Comparison of ENCODE assay signal across 28 cellular contexts in the genomic region with DNA sequence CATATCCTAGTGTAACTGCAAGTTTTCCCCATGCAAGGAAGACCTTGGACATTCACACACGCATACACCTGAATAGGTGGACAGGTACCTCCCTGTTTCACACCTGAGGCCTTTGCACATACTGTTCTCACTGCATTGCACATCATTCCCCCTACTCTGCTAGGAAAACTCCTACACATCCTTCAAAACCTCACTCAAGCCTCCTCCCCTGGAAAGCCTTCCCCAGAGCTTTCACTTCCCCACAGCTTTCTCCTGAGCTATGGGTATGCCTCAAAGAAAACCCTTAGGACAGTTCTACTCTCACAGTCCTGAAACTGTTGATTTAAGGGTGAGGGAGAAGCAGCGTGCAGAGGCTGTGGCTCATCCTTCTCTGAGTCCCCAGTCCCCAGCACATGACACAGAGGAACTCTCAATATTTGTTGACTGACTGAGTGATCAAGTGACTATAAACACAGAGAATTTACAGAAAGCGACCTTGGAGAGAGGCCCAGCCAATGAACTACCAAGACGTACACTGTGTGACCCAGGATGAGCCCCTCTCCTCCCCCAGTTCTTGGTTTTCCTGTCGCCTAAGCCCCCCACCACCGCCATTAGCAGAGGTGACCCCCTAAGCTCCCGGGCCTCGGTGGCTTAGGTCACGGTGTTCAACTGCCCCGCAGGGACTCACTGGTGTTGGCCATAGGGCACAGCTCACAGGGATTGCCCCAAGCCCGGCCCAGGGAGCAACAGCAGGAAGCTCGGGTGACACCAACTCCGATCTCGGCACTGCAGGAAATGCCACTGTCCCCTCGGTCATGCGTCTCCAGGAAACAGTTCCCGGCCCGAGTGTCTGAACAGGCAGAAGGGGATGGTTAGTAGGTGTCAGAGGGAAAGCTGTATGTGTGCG. TPM values are rescaled to one million over a fixed set of nuclear protein-coding genes. Genes with fewer than 3 reads are reported as not detected.
"Had no signal": no experiment of that assay in that cellular context is flagged by ENCODE, and none has a peak within 500 bp of the region (broad histone marks: within the 10 kb centered on the region; RNA-seq: fewer than 3 reads in every experiment).

No MANE protein-coding gene starts in this region.

- H3K9me3 ChIP-seq: upper lobe of right lung had no signal

- DNase-seq: activated CD4-positive, alpha-beta T cell treated with anti-CD3 and anti-CD28 coated beads for 1 hour; activated CD4-positive, alpha-beta T cell treated with anti-CD3 and anti-CD28 coated beads, Interleukin-2, amount 50 U/mL, for 1 hour; activated CD8-positive, alpha-beta T cell treated with anti-CD3 and anti-CD28 coated beads, Interleukin-2, amount 10 ng/mL, durations not matched to agents 7 days and 5 days; activated gamma-delta T cell treated with Interleukin-2 at 50 U/mL for 16 hours; central memory CD4-positive, alpha-beta T cell; effector memory CD8-positive, alpha-beta T cell; foreskin melanocyte; glutamatergic neuron; mesenchymal stem cell; retina; stimulated activated CD4-positive, alpha-beta T cell treated with anti-CD3 and anti-CD28 coated beads, Interleukin-4, amount 100 ng/mL, for 1 hour; stimulated activated naive CD4-positive, alpha-beta T cell treated with Interleukin-2 at 50 U/mL for 16 hours; T-helper 1 cell; upper lobe of right lung had no signal

- H3K27me3 ChIP-seq: hepatocyte, upper lobe of right lung had no signal

- ATAC-seq: activated CD8-positive, alpha-beta T cell treated with anti-CD3 and anti-CD28 coated beads, Interleukin-2, amount 10 ng/mL, durations not matched to agents 7 days and 5 days; effector memory CD8-positive, alpha-beta T cell; esophagus mucosa; upper lobe of right lung had no signal

- FAIRE-seq: endothelial cell of umbilical vein had no signal

- H3K36me3 ChIP-seq: upper lobe of right lung had no signal

- H3K27ac ChIP-seq: hepatocyte, upper lobe of right lung had no signal

- H3K27me3 Mint-ChIP-seq: brain, progenitor cell of endocrine pancreas had no signal

- H3K4me3 ChIP-seq: hepatocyte, upper lobe of right lung had no signal

- H3K4me1 ChIP-seq: upper lobe of right lung had no signal

- H3K9me3 Mint-ChIP-seq: activated naive CD4-positive, alpha-beta T cell treated with anti-CD3 and anti-CD28 coated beads, Interleukin-2, amount 50 U/mL, for 24 hours; brain; effector memory CD8-positive, alpha-beta T cell; neural crest cell had no signal

- H2AFZ ChIP-seq: hepatocyte had no signal

- H3K4me1 Mint-ChIP-seq: activated naive CD4-positive, alpha-beta T cell treated with anti-CD3 and anti-CD28 coated beads, Interleukin-2, amount 50 U/mL, for 24 hours; brain; neural crest cell had no signal

- H3K4me2 ChIP-seq: hepatocyte had no signal

- H3K27ac Mint-ChIP-seq: activated CD8-positive, alpha-beta T cell treated with anti-CD3 and anti-CD28 coated beads, Interleukin-2, amount 10 ng/mL, durations not matched to agents 7 days and 5 days; activated naive CD4-positive, alpha-beta T cell treated with anti-CD3 and anti-CD28 coated beads, Interleukin-2, amount 50 U/mL, for 24 hours; brain; effector memory CD8-positive, alpha-beta T cell; progenitor cell of endocrine pancreas had no signal

- H3K79me2 ChIP-seq: hepatocyte had no signal

- H3K4me3 Mint-ChIP-seq: activated CD8-positive, alpha-beta T cell treated with anti-CD3 and anti-CD28 coated beads, Interleukin-2, amount 10 ng/mL, durations not matched to agents 7 days and 5 days; activated naive CD4-positive, alpha-beta T cell treated with anti-CD3 and anti-CD28 coated beads, Interleukin-2, amount 50 U/mL, for 24 hours; brain; effector memory CD8-positive, alpha-beta T cell; neural crest cell had no signal

RNA-seq across cellular contexts. Expression of a gene that starts 40.6 kb away (rescaled TPM):
- total RNA-seq: aorta, dermis microvascular lymphatic vessel endothelial cell, endothelial cell of umbilical vein, mononuclear cell, myocyte, omental fat pad, subcutaneous adipose tissue had no signal
- polyA plus RNA-seq: aorta, endothelial cell of umbilical vein had no signal

RNA-seq across cellular contexts. Expression of a gene that starts 56.2 kb away (rescaled TPM):
- total RNA-seq: aorta, dermis microvascular lymphatic vessel endothelial cell, endothelial cell of umbilical vein, esophagus mucosa, hepatocyte, liver, mononuclear cell, myocyte, neural crest cell, omental fat pad, progenitor cell of endocrine pancreas, subcutaneous adipose tissue, upper lobe of right lung had no signal
- polyA plus RNA-seq: endothelial cell of umbilical vein, hepatocyte, liver had no signal
